18 cellular contexts compared by ENCODE assay signal in genomic region chr21:41508415-41509205, GRCh38. TPM values are rescaled to one million over a fixed set of nuclear protein-coding genes. Genes with fewer than 3 reads are reported as not detected.
A peak's percentile ranks its signal among the peaks of the same experiment; 100 is the strongest.
DNase-seq lines count a peak whose midpoint lies in the region; ATAC-seq, FAIRE-seq and TF ChIP-seq lines count a peak whose summit lies in the region.
"Had no signal": no experiment of that assay in that cellular context is flagged by ENCODE, and none has a peak within 500 bp of the region (broad histone marks: within the 10 kb centered on the region; RNA-seq: fewer than 3 reads in every experiment).

No MANE protein-coding gene starts in this region.

- POLR2A ChIA-PET in H1 (lab: Charles Lee; ENCODE audit: partially characterized antibody), result interaction anchor here (0.7 to 1.4 kb wide), 5 partner anchors 10 to 90 kb away, joined by 3 read pairs; no protein-coding TSS in a partner anchor

- H3K18ac ChIP-seq in H1 (ENCODE audit: extremely low read depth, low read length), result peak overlapping the region; percentile 24

- no peak overlapping the region for H4K5ac ChIP-seq in H1 (ENCODE audit: insufficient read length, low read depth, low read length)

- CTCF ChIA-PET in H1 (lab: Charles Lee; ENCODE audit: partially characterized antibody), result interaction anchor here (1.4 to 1.8 kb wide), 2 partner anchors 26 to 104 kb away, joined by 3 to 4 read pairs; no protein-coding TSS in a partner anchor

- no peak overlapping the region for H2BK15ac ChIP-seq in H1 (ENCODE audit: low read length)

- no peak for TF ChIP-seq CTCF in H1 (IDR thresholded peaks at IDR 0.05; ENCODE audit: control extremely low read depth in 1 of 3, insufficient read depth in 1 of 3, low read depth in 1 of 3, low read length in 3 of 3)
- no peak for TF ChIP-seq CTCF in right lobe of liver (IDR thresholded peaks at IDR 0.05)

- no peak overlapping the region; the same call in 1 of the 2 replicates for H2BK12ac ChIP-seq in H1 (ENCODE audit: low read depth, low read length)

- intact Hi-C loops in right lobe of liver (cut with DNase I), result no loop called here

- TF ChIP-seq EP300 in H1 (IDR thresholded peaks at IDR 0.05; ENCODE audit: borderline replicate concordance in 1 of 2, low read depth in 2 of 2, low read length in 2 of 2), result no peak

- no peaks in the 10 kb centered on the region for H4K20me1 ChIP-seq in H1 (replicated peaks in 1 of 2; ENCODE audit: control insufficient read depth in 1 of 2, insufficient read depth in 2 of 2, low read length in 2 of 2)

- H3K79me2 ChIP-seq in H1 (ENCODE audit: control insufficient read depth in 1 of 2, insufficient read depth in 2 of 2, low read length in 2 of 2), result no peaks in the 10 kb centered on the region

- H3K4me1 ChIP-seq in NT2/D1 (ENCODE audit: insufficient read depth, insufficient read length), result peaks cover 8% of the 10 kb centered on the region
- peaks cover 0 to 16% (median 6%) of the 10 kb centered on the region in 4 experiments; a peak in 5 of 7 replicates for H3K4me1 ChIP-seq in H1 (replicated peaks in 1 of 4; ENCODE audit: control insufficient read depth in 3 of 4, insufficient read depth in 4 of 4, low read length in 3 of 4)
- H3K4me1 ChIP-seq in right lobe of liver, result peaks cover 0 to 28% (median 11%) of the 10 kb centered on the region in 4 donors
- no peaks in the 10 kb centered on the region for H3K4me1 ChIP-seq in SJCRH30
- H3K4me1 ChIP-seq: psoas muscle had no signal

- no peak overlapping the region for H4K91ac ChIP-seq in H1 (replicated peaks; ENCODE audit: insufficient read length, low read length)

- ATAC-seq in right lobe of liver (peak in 3 of 4 donors; percentile 7 to 16 (median 15)), GM19455 (IDR thresholded peaks at IDR 0.05; ENCODE audit: unreplicated experiment) (no peak)
- ATAC-seq: activated CD8-positive, alpha-beta T cell treated with anti-CD3 and anti-CD28 coated beads for 36 hours; psoas muscle had no signal

- H3K4ac ChIP-seq in H1 (replicated peaks; ENCODE audit: insufficient read length, low read depth, low read length), result no peak overlapping the region

- H3K79me1 ChIP-seq in H1 (ENCODE audit: low read depth, low read length), result peaks cover 5% of the 10 kb centered on the region

- 31% methylated on average over 14 of the region's 30 CpGs; no CpG with 5 or more reads in 1 of the 2 experiments for WGBS in H1 (ENCODE audit: extremely low coverage in 1 of 2, insufficient coverage in 1 of 2, insufficient read length in 1 of 2, insufficient replicate concordance in 2 of 2, low coverage in 1 of 2, low lambda C conversion rate in 2 of 2, missing lambda C conversion rate in 1 of 2), 2 experiments
- WGBS in right lobe of liver (ENCODE audit: insufficient coverage, low coverage, low lambda C conversion rate, missing lambda C conversion rate), result 19% methylated on average over 7 of the region's 30 CpGs

- H3K27me3 ChIP-seq in NT2/D1 (ENCODE audit: insufficient read depth, insufficient read length) (peaks cover 69% of the 10 kb centered on the region), H1 (replicated peaks in 1 of 4; ENCODE audit: control insufficient read depth in 3 of 4, extremely low read depth in 1 of 4, insufficient read depth in 3 of 4, low read length in 3 of 4) (peaks cover 5 to 45% (median 36%) of the 10 kb centered on the region in 4 experiments), right lobe of liver (no peaks in the 10 kb centered on the region), SJCRH30 (no peaks in the 10 kb centered on the region)

- H3K36me3 ChIP-seq in NT2/D1 (ENCODE audit: insufficient read depth, insufficient read length, low read length) (no peaks in the 10 kb centered on the region), H1 (ENCODE audit: control insufficient read depth in 2 of 4, insufficient read depth in 4 of 4, low read length in 3 of 4) (no peaks in the 10 kb centered on the region), right lobe of liver (no peaks in the 10 kb centered on the region), SJCRH30 (no peaks in the 10 kb centered on the region)

- no peak for TF ChIP-seq RAD21 in H1 (IDR thresholded peaks at IDR 0.05 in 1 of 2, conservative IDR thresholded peaks at IDR 0.05 in 1 of 2; ENCODE audit: low read depth in 2 of 2, low read length in 2 of 2)

- H3K9me3 ChIP-seq in NT2/D1 (ENCODE audit: insufficient read depth, low read length) (no peaks in the 10 kb centered on the region), H1 (ENCODE audit: insufficient read depth in 2 of 2, low read depth in 1 of 2, low read length in 1 of 2) (no peaks in the 10 kb centered on the region), right lobe of liver (no peaks in the 10 kb centered on the region), SJCRH30 (replicated peaks) (no peaks in the 10 kb centered on the region)
- H3K9me3 ChIP-seq: psoas muscle had no signal

- no peak overlapping the region for H4K8ac ChIP-seq in H1 (ENCODE audit: extremely low read depth, insufficient read depth, low read length)

- no peak for FAIRE-seq in H1 (lab: Jason Lieb, UNC)

- no peak overlapping the region for H3K23ac ChIP-seq in H1 (ENCODE audit: insufficient read length)

- no peak overlapping the region for H2AK5ac ChIP-seq in H1 (ENCODE audit: low read depth, low read length)

- DNase-seq in NT2/D1 (ENCODE audit: low read depth, low spot score), result no peak
- DNase-seq in H1 (ENCODE audit: low read depth in 1 of 2, low spot score in 2 of 2), result peak in 1 of 2 experiments; percentile 76
- DNase-seq in right lobe of liver, result peak in 1 of 3 donors; percentile 62
- DNase-seq in anterior cingulate cortex (lab: John Stamatoyannopoulos, UW), result no peak
- no peak for DNase-seq in DMS79 treated with DMSO at 0.1 percent for 48 hours (lab: John Stamatoyannopoulos, UW)
- no peak for DNase-seq in SJCRH30
- DNase-seq: activated CD8-positive, alpha-beta T cell treated with anti-CD3 and anti-CD28 coated beads for 36 hours; activated gamma-delta T cell treated with Interleukin-2 at 50 U/mL for 16 hours; CD4-positive, CD25-positive, alpha-beta regulatory T cell; cerebellar nuclear complex; kidney glomerular epithelial cell; NCI-H2171 treated with DMSO at 0.1 percent for 48 hours; psoas muscle; substantia nigra had no signal

- H2BK5ac ChIP-seq in H1 (ENCODE audit: low read depth, low read length), result no peak overlapping the region

- H2BK120ac ChIP-seq in H1 (replicated peaks; ENCODE audit: low read depth, low read length), result no peak overlapping the region

- H3K4me2 ChIP-seq in H1 (ENCODE audit: insufficient read depth in 1 of 2, low read depth in 2 of 2, low read length in 2 of 2), result peak overlapping the region; percentile 83 to 95

- H3K23me2 ChIP-seq in H1 (ENCODE audit: low read depth, low read length), result peaks cover 17% of the 10 kb centered on the region

- H3K14ac ChIP-seq in H1 (ENCODE audit: insufficient read length), result no peak overlapping the region

- H2AFZ ChIP-seq in H1 (ENCODE audit: low read length), result peak overlapping the region; percentile 45; the same call in 1 of the 2 replicates

- TF ChIP-seq POLR2A in H1 (IDR thresholded peaks at IDR 0.05; ENCODE audit: control extremely low read depth in 1 of 2, low read depth in 2 of 2, low read length in 2 of 2), result no peak
- no peak for TF ChIP-seq POLR2A in right lobe of liver (IDR thresholded peaks at IDR 0.05)

- no peak overlapping the region for H2BK20ac ChIP-seq in H1 (ENCODE audit: low read length)

- peak overlapping the region; percentile 75 for H3K56ac ChIP-seq in H1 (replicated peaks; ENCODE audit: insufficient read length, low read depth, low read length)

- H3K4me3 ChIP-seq in NT2/D1 (ENCODE audit: insufficient read length, low read depth) (peak overlapping the region; percentile 57), H1 (ENCODE audit: extremely low read depth in 1 of 4, insufficient read depth in 2 of 4, low read depth in 3 of 4, low read length in 4 of 4) (peak overlapping the region; percentile 47 to 74 (median 66)), right lobe of liver (peak overlapping the region; percentile 47 to 85 (median 82)), skin epidermis (peak overlapping the region in 4 of 7 experiments; percentile 5 to 34 (median 24)), SJCRH30 (no peak overlapping the region)
- H3K4me3 ChIP-seq: psoas muscle had no signal

- peak overlapping the region; percentile 72 for H3K9ac ChIP-seq in NT2/D1 (ENCODE audit: insufficient read length, low read depth)
- 0 out of 7 replicates have a peak overlapping the region, but pooled peaks of 2 of the 4 experiments have one; percentile 8 to 15 for H3K9ac ChIP-seq in H1 (replicated peaks in 1 of 4; ENCODE audit: extremely low read depth in 1 of 4, low read depth in 3 of 4, low read length in 3 of 4)

- H3K27ac ChIP-seq in H1 (ENCODE audit: low read depth, low read length), result no peak overlapping the region
- H3K27ac ChIP-seq in right lobe of liver, result peak overlapping the region; percentile 79 to 89 (median 88)
- peak overlapping the region in 1 of 21 experiments; percentile 25 for H3K27ac ChIP-seq in skin epidermis
- no peak overlapping the region for H3K27ac ChIP-seq in SJCRH30
- H3K27ac ChIP-seq: psoas muscle had no signal

TF ChIP-seq in H1, 55 proteins besides CTCF, POLR2A, EP300 and RAD21 (continues in another document):
- TF ChIP-seq KDM4A (IDR thresholded peaks at IDR 0.05; ENCODE audit: low read depth, low read length, severe bottlenecking), result no peak
- no peak for TF ChIP-seq EGR1 (IDR thresholded peaks at IDR 0.05; ENCODE audit: borderline replicate concordance, low read depth, low read length)
- TF ChIP-seq BRCA1 (IDR thresholded peaks at IDR 0.05; ENCODE audit: low read depth, low read length), result no peak
- TF ChIP-seq CTBP2 (IDR thresholded peaks at IDR 0.05; ENCODE audit: borderline replicate concordance, insufficient read depth, insufficient read length, low read length), result no peak

RNA-seq across cellular contexts. Expression of gene TMPRSS2, which starts 0.7 kb away (rescaled TPM):
- total RNA-seq in H1 (2021; fragmentation: NEBNext Ultra II Directional; extraction: Animal tissue kit (Norgen Biotek cat#: 25700)), result 9.2 and 13.2 TPM in 2 replicates
- 10.5 and 11.0 TPM in 2 replicates for polyA plus RNA-seq in H1 (2011; rRNA removed)
- polyA plus RNA-seq in H1 (2011; cell fraction: cytosol; rRNA removed), result 10.5 TPM
- 11.6 TPM for polyA plus RNA-seq in H1 (2011; cell fraction: nucleus; rRNA removed)
- 10.1 to 11.1 TPM (median 10.6 TPM) in 4 replicates for polyA plus RNA-seq in H1 (2012, experiment 1 of 2)
- polyA plus RNA-seq in H1 (2012, experiment 2 of 2), result 4.4 TPM
- polyA plus RNA-seq in H1 (2013, experiment 1 of 2), result 4.3 TPM
- polyA plus RNA-seq in H1 (2013, experiment 2 of 2), result 3.7 TPM
- 11.0 and 12.8 TPM in 2 replicates for polyA minus RNA-seq in H1 (2011; rRNA and poly(A)+ RNA removed)
- polyA minus RNA-seq in H1 (2011; cell fraction: cytosol; rRNA and poly(A)+ RNA removed), result 4.9 TPM
- 10.0 TPM for polyA minus RNA-seq in H1 (2011; cell fraction: nucleus; rRNA and poly(A)+ RNA removed)
- total RNA-seq in right lobe of liver, result 10 to 100 TPM; 19.3 to 53.7 (median 20.8) TPM
- total RNA-seq in SJCRH30 (2014; rRNA removed; shearing (Covaris generic)), result not detected in 2 replicates
- total RNA-seq: activated CD8-positive, alpha-beta T cell treated with anti-CD3 and anti-CD28 coated beads for 36 hours; CD4-positive, CD25-positive, alpha-beta regulatory T cell; T-helper 2 cell treated with Interferon-gamma antibody and Interleukin-4, amounts not matched to agents 100 ng/mL and 5 ng/mL, for 36 hours had no signal
- polyA plus RNA-seq: CD4-positive, CD25-positive, alpha-beta regulatory T cell; fibroblast of lung had no signal

Comparison
In these comparisons a context has a peak if more than half of its experiments do, and no peak if none do; other contexts are left out.
1. H3K27ac ChIP-seq: peak in right lobe of liver (3 of 3); none in H1 (single experiment) and SJCRH30 (single experiment).
2. RNA of gene TMPRSS2, which starts 0.7 kb away (total RNA-seq): 19.3 to 53.7 TPM in right lobe of liver and 9.2 to 13.2 TPM in H1; not detected in SJCRH30; every median in the first group is over 10 times any median in the second.